8 cellular contexts compared by ENCODE assay signal in the genomic region with DNA sequence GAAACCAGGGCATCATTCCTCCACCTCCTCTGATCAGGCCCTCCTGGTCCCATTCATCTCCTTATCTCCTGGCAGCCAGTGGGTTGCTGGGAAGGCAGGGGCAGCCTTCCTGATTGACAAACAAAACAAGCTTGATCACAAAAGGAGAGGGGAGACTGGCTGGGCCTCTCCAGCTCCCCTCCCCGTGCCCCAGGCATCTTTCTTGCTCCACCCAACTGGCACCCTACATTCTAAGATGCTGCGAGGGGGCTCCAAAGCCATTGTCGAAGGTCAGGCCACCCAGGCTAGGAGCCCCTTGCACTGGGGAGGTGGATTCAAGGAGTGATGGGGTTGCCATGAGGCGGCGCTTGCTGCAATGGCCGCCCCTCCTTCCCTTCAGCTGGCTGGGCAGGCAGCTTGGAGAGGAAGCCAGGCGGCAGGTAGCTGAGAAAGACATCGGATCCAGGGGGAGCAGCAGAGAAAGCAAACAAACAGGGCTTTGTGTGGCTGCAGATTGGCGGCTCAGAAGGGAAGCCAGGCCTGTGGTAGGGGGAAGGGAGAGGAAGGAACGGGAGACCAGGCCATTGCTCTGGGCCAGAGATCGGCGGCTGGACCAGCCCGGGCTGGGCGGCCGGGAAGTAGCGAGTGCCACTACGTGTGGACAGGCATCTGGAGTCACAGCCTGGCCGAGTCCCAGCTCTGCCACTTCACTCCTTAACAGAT. TPM values are rescaled to one million over a fixed set of nuclear protein-coding genes. Genes with fewer than 3 reads are reported as not detected.
DNase-seq lines count a peak whose midpoint lies in the region; ATAC-seq and TF ChIP-seq lines count a peak whose summit lies in the region.

No MANE protein-coding gene starts in this region.

- TF ChIP-seq CTCF in foreskin keratinocyte (conservative IDR thresholded peaks at IDR 0.05), result peak; percentile 25

- H4K91ac ChIP-seq in neuronal stem cell (ENCODE audit: low read depth, low read length, poor library complexity), result peak overlapping the region; percentile 100

- H2BK12ac ChIP-seq in neuronal stem cell (ENCODE audit: low read length), result peak overlapping the region; percentile 92

- no CpG with 5 or more reads among the region's 18 CpGs for WGBS in neuronal stem cell (ENCODE audit: extremely low coverage in 2 of 2, insufficient read length in 2 of 2, insufficient replicate concordance in 1 of 2), 2 donors

- H3K4me2 ChIP-seq in neuronal stem cell (ENCODE audit: insufficient read depth, low read length, poor library complexity, severe bottlenecking), result peak overlapping the region; percentile 55

- peak overlapping the region; percentile 97 for H2BK15ac ChIP-seq in neuronal stem cell (ENCODE audit: low read length)

- no peak for ATAC-seq in T-cell (replicated peaks in 1 of 4)
- ATAC-seq in foreskin keratinocyte, result peak; percentile 37
- no peak for ATAC-seq in GM21528 (IDR thresholded peaks at IDR 0.05; ENCODE audit: low FRiP score, unreplicated experiment)
- ATAC-seq in HG03521 (IDR thresholded peaks at IDR 0.05; ENCODE audit: unreplicated experiment), result no peak
- ATAC-seq in HG03378 (IDR thresholded peaks at IDR 0.05; ENCODE audit: unreplicated experiment), result no peak

- H3K27ac Mint-ChIP-seq in T-cell, result peak overlapping the region; percentile 98 to 99

- H2BK5ac ChIP-seq in neuronal stem cell (ENCODE audit: low read length), result peak overlapping the region; percentile 97

- H4K8ac ChIP-seq in neuronal stem cell (ENCODE audit: low read depth, low read length), result no peak overlapping the region

- peak overlapping the region; percentile 98 for H2BK120ac ChIP-seq in neuronal stem cell (ENCODE audit: low read depth, low read length)

- H3K18ac ChIP-seq in neuronal stem cell (ENCODE audit: low read length), result peak overlapping the region; percentile 99

- H3K4me3 Mint-ChIP-seq in T-cell, result peak overlapping the region; percentile 68 to 89 (median 86)

- peak overlapping the region; percentile 96 for H3K9ac ChIP-seq in neuronal stem cell (ENCODE audit: low read depth, low read length, poor library complexity)

- H2AFZ ChIP-seq in neuronal stem cell (ENCODE audit: low read length), result peak overlapping the region; percentile 64

- peak overlapping the region; percentile 91 for H3K4ac ChIP-seq in neuronal stem cell (ENCODE audit: low read length)

- H3K36me3 Mint-ChIP-seq in T-cell, result no peaks in the 10 kb centered on the region

- H2AK5ac ChIP-seq in neuronal stem cell (ENCODE audit: low read depth, low read length), result peak overlapping the region; percentile 99

- CTCF ChIA-PET in T-cell (lab: Charles Lee), result no interaction called here

- peaks cover 59 to 65% (median 64%) of the 10 kb centered on the region in 3 donors for H3K4me1 Mint-ChIP-seq in T-cell

- no peaks in the 10 kb centered on the region for H3K9me3 ChIP-seq in neuronal stem cell (replicated peaks in 1 of 2; ENCODE audit: control insufficient read depth in 2 of 2, insufficient read depth in 1 of 2, low read depth in 1 of 2, low read length in 2 of 2)

- H3K14ac ChIP-seq in neuronal stem cell (ENCODE audit: low read length), result peak overlapping the region; percentile 95

- H3K27me3 ChIP-seq in foreskin keratinocyte (no peaks in the 10 kb centered on the region), neuronal stem cell (ENCODE audit: control insufficient read depth in 3 of 3, insufficient read depth in 3 of 3, low read depth in 1 of 3, low read length in 3 of 3) (no peaks in the 10 kb centered on the region)

- DNase-seq in DMS153 (lab: John Stamatoyannopoulos, UW) (peak; percentile 76), M059J (ENCODE audit: low read depth) (peak; percentile 81), T-cell (no peak), foreskin keratinocyte (peak in 1 of 2 donors; percentile 56), neuronal stem cell (ENCODE audit: low spot score) (no peak)

- H3K36me3 ChIP-seq in neuronal stem cell (replicated peaks in 1 of 2; ENCODE audit: control insufficient read depth in 2 of 2, insufficient read depth in 2 of 2, low read length in 2 of 2), result no peaks in the 10 kb centered on the region

- H3K23ac ChIP-seq in neuronal stem cell (ENCODE audit: low read depth, low read length, poor library complexity), result peak overlapping the region; percentile 63

- peaks cover 12% of the 10 kb centered on the region for H3K79me1 ChIP-seq in neuronal stem cell (ENCODE audit: low read depth, low read length)

- H3K27me3 Mint-ChIP-seq in T-cell, result no peaks in the 10 kb centered on the region

- POLR2A ChIA-PET in T-cell (lab: Charles Lee), result no interaction called here

- H3K27ac ChIP-seq in foreskin keratinocyte, result peak overlapping the region; percentile 86
- H3K27ac ChIP-seq in neuronal stem cell (replicated peaks; ENCODE audit: low read length), result peak overlapping the region; percentile 100

- no peaks in the 10 kb centered on the region for H3K9me3 Mint-ChIP-seq in T-cell

- peaks cover 20% of the 10 kb centered on the region for H3K4me1 ChIP-seq in foreskin keratinocyte
- H3K4me1 ChIP-seq in neuronal stem cell (ENCODE audit: control insufficient read depth in 2 of 2, insufficient read depth in 1 of 2, low read depth in 1 of 2, low read length in 2 of 2), result peaks cover 39 to 62% of the 10 kb centered on the region in 2 donors

- H3K4me3 ChIP-seq in neuronal stem cell (ENCODE audit: low read length in 2 of 2), result peak overlapping the region; percentile 27 to 59

RNA-seq across cellular contexts. Expression of gene RAI1, which starts 12.1 kb away (rescaled TPM):
- 3.9 and 13.1 TPM in 2 replicates for total RNA-seq in M059J (2014; rRNA removed; shearing (Covaris generic))
- 10 to 100 TPM; 20.1 to 31.2 (median 24.5) TPM for total RNA-seq in T-cell
- total RNA-seq in foreskin keratinocyte, result 15.0 and 16.3 TPM in 2 replicates
- 11.1 and 12.0 TPM in 2 replicates for polyA plus RNA-seq in foreskin keratinocyte
- polyA plus RNA-seq in neuronal stem cell (2013, experiment 1 of 2), result 15.1 TPM
- 16.0 TPM for polyA plus RNA-seq in neuronal stem cell (2013, experiment 2 of 2)

Comparison
In these comparisons a context has a peak if more than half of its experiments do, and no peak if none do; other contexts are left out.
1. DNase-seq: peak in DMS153 (single experiment) and M059J (single experiment); none in T-cell (0 of 34) and neuronal stem cell (single experiment).